12 cellular contexts compared by ENCODE assay signal in the genomic region with DNA sequence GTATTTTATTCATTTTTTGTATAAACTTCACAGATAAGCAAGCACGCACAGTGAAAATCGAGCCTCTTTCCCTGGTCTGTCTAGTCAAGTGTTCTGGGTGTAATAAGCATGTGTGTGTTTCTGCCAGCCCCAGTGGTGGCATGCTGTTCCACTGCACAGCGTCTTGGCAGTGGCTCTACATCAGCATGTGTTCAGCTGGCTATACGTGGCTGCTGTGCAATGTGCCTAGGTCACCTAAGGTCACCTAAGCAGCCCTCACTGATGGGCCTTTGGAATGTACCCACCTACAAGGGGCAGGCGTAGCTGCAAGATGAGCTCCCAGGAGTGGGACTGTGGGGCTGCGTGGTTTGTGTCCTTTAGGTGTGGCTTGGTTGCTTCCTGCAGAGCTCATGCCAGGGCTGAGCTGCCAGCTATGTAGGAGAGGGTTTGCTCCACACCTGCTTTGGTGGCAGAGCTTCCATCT. TPM values are rescaled to one million over a fixed set of nuclear protein-coding genes. Genes with fewer than 3 reads are reported as not detected.
DNase-seq lines count a peak whose midpoint lies in the region; ATAC-seq lines count a peak whose summit lies in the region.
"Had no signal": no experiment of that assay in that cellular context is flagged by ENCODE, and none has a peak within 500 bp of the region (broad histone marks: within the 10 kb centered on the region; RNA-seq: fewer than 3 reads in every experiment).

No MANE protein-coding gene starts in this region.

- H3K27me3 ChIP-seq in skeletal muscle tissue (ENCODE audit: control insufficient read depth in 3 of 3, insufficient read depth in 3 of 3, low read length in 3 of 3): no peaks in the 10 kb centered on the region
- H3K27me3 ChIP-seq: ovary had no signal

- no peaks in the 10 kb centered on the region for H3K9me3 ChIP-seq in skeletal muscle tissue (ENCODE audit: control insufficient read depth in 3 of 3, low read length in 3 of 3)
- H3K9me3 ChIP-seq: ovary had no signal

- peak overlapping the region in 2 of 3 donors; percentile 43 to 63 for H3K9ac ChIP-seq in skeletal muscle tissue (ENCODE audit: low read depth in 1 of 3, low read length in 3 of 3)

- peak overlapping the region; percentile 27 to 57 (median 45) for H3K4me3 ChIP-seq in skeletal muscle tissue (ENCODE audit: low read length in 3 of 3)
- H3K4me3 ChIP-seq: ovary had no signal

- no peaks in the 10 kb centered on the region for H3K9me3 Mint-ChIP-seq in T-helper 1 cell treated with Interleukin-12 subunit alpha and Interleukin-12 subunit beta and Interleukin-4 antibody, amounts not matched to agents 30 μg/mL and 1 μg/mL, for 36 hours
- no peaks in the 10 kb centered on the region for H3K9me3 Mint-ChIP-seq in immature natural killer cell

- peak overlapping the region; percentile 72 for H3K27ac ChIP-seq in skeletal muscle tissue (ENCODE audit: low read depth, low read length)
- H3K27ac ChIP-seq: ovary had no signal

- H3K27ac Mint-ChIP-seq in T-helper 1 cell treated with Interleukin-12 subunit alpha and Interleukin-12 subunit beta and Interleukin-4 antibody, amounts not matched to agents 30 μg/mL and 1 μg/mL, for 36 hours: no peak overlapping the region
- peak overlapping the region in 3 of 6 donors; percentile 30 to 65 (median 53) for H3K27ac Mint-ChIP-seq in immature natural killer cell

- peaks cover 23% of the 10 kb centered on the region for H3K36me3 Mint-ChIP-seq in T-helper 1 cell treated with Interleukin-12 subunit alpha and Interleukin-12 subunit beta and Interleukin-4 antibody, amounts not matched to agents 30 μg/mL and 1 μg/mL, for 36 hours (ENCODE audit: low read depth)
- peaks cover 2 to 4% (median 3%) of the 10 kb centered on the region in 3 donors for H3K36me3 Mint-ChIP-seq in immature natural killer cell

- no peak for ATAC-seq in HG03280 (IDR thresholded peaks at IDR 0.05; ENCODE audit: unreplicated experiment)
- ATAC-seq in HG03342 (IDR thresholded peaks at IDR 0.05; ENCODE audit: unreplicated experiment): no peak
- ATAC-seq in HG02588 (IDR thresholded peaks at IDR 0.05; ENCODE audit: unreplicated experiment): no peak

- peaks cover 0 to 3% (median 0%) of the 10 kb centered on the region in 3 donors for H3K36me3 ChIP-seq in skeletal muscle tissue (ENCODE audit: control insufficient read depth in 3 of 3, insufficient read depth in 3 of 3, low read length in 3 of 3)
- H3K36me3 ChIP-seq: ovary had no signal

- peaks cover 83 to 93% (median 88%) of the 10 kb centered on the region in 3 donors for H3K4me1 ChIP-seq in skeletal muscle tissue (ENCODE audit: control insufficient read depth in 3 of 3, insufficient read depth in 3 of 3, low read length in 3 of 3)

- H3K4me3 Mint-ChIP-seq in T-helper 1 cell treated with Interleukin-12 subunit alpha and Interleukin-12 subunit beta and Interleukin-4 antibody, amounts not matched to agents 30 μg/mL and 1 μg/mL, for 36 hours: peak overlapping the region; percentile 8
- H3K4me3 Mint-ChIP-seq in immature natural killer cell: peak overlapping the region in 4 of 5 donors; percentile 49 to 57 (median 54)

- H3K4me1 Mint-ChIP-seq in T-helper 1 cell treated with Interleukin-12 subunit alpha and Interleukin-12 subunit beta and Interleukin-4 antibody, amounts not matched to agents 30 μg/mL and 1 μg/mL, for 36 hours (ENCODE audit: low read depth): peaks cover 58% of the 10 kb centered on the region
- H3K4me1 Mint-ChIP-seq in immature natural killer cell: peaks cover 69 to 85% of the 10 kb centered on the region in 2 donors

- DNase-seq in HT-29 (ENCODE audit: low spot score) (peak; percentile 17), immature natural killer cell (no peak), NCI-H2107 treated with DMSO at 0.1 percent for 48 hours (lab: John Stamatoyannopoulos, UW; ENCODE audit: unreplicated experiment) (no peak)
- DNase-seq: cortex of kidney, Karpas-422, NCI-H446 treated with DMSO at 0.1 percent for 48 hours, ovary had no signal

- no peaks in the 10 kb centered on the region for H3K27me3 Mint-ChIP-seq in T-helper 1 cell treated with Interleukin-12 subunit alpha and Interleukin-12 subunit beta and Interleukin-4 antibody, amounts not matched to agents 30 μg/mL and 1 μg/mL, for 36 hours (ENCODE audit: low read depth)
- peaks cover 0 to 7% (median 3%) of the 10 kb centered on the region in 3 donors for H3K27me3 Mint-ChIP-seq in immature natural killer cell (ENCODE audit: low read depth in 3 of 3)

RNA-seq across cellular contexts. Expression of gene LIMD1, which starts 4.9 kb away (rescaled TPM):
- total RNA-seq in HT-29 (2014; rRNA removed; shearing (Covaris generic)): 14.5 and 17.1 TPM in 2 replicates
- polyA plus RNA-seq in immature natural killer cell: 10 to 100 TPM in 1 of 3 donors, 1 to 10 TPM in 1, under 1 TPM in 1; 0.62 to 12.8 (median 3.5) TPM
- total RNA-seq in skeletal muscle tissue: 16.2 TPM
